10 cellular contexts compared by ENCODE assay signal in genomic region chr19:13053238-13053637, GRCh38. TPM values are rescaled to one million over a fixed set of nuclear protein-coding genes. Genes with fewer than 3 reads are reported as not detected.
DNase-seq lines count a peak whose midpoint lies in the region; ATAC-seq and TF ChIP-seq lines count a peak whose summit lies in the region.
"Had no signal": no experiment of that assay in that cellular context is flagged by ENCODE, and none has a peak within 500 bp of the region (broad histone marks: within the 10 kb centered on the region; RNA-seq: fewer than 3 reads in every experiment).

No MANE protein-coding gene starts in this region.

- H3F3A ChIP-seq in SK-N-SH (replicated peaks; ENCODE audit: insufficient read depth): peaks cover 32% of the 10 kb centered on the region

- H3K9me2 ChIP-seq in SK-N-SH: no peaks in the 10 kb centered on the region

- H3K27ac ChIP-seq in SK-N-SH (ENCODE audit: low read depth in 2 of 2, low read length in 1 of 2): peak overlapping the region; percentile 100
- peak overlapping the region; percentile 95 for H3K27ac ChIP-seq in fibroblast of lung (ENCODE audit: insufficient read depth, low read length)
- peak overlapping the region; percentile 96 for H3K27ac ChIP-seq in osteoblast (ENCODE audit: low read depth, low read length)
- H3K27ac ChIP-seq in uterus: peak overlapping the region; percentile 98 to 100
- H3K27ac ChIP-seq: neutrophil had no signal

- H3K79me2 ChIP-seq in SK-N-SH (ENCODE audit: insufficient read depth) (peaks cover 42% of the 10 kb centered on the region; the same call in 1 of the 2 replicates), fibroblast of lung (ENCODE audit: control insufficient read depth, insufficient read depth, low read length) (peaks cover 71% of the 10 kb centered on the region), osteoblast (ENCODE audit: insufficient read depth, low read length) (peaks cover 88% of the 10 kb centered on the region)

- no peak overlapping the region for H2AFZ ChIP-seq in SK-N-SH (ENCODE audit: low read depth)
- H2AFZ ChIP-seq in fibroblast of lung (ENCODE audit: low read length): no peak overlapping the region
- no peak overlapping the region for H2AFZ ChIP-seq in osteoblast (ENCODE audit: low read length)

- peaks cover 76 to 84% of the 10 kb centered on the region in 2 experiments for H3K4me1 ChIP-seq in SK-N-SH (ENCODE audit: control insufficient read depth in 1 of 2, insufficient read depth in 2 of 2, low read depth in 1 of 2, low read length in 1 of 2)
- peaks cover 68% of the 10 kb centered on the region for H3K4me1 ChIP-seq in fibroblast of lung (ENCODE audit: control insufficient read depth, extremely low read depth, insufficient read depth, low read length)
- H3K4me1 ChIP-seq in osteoblast (ENCODE audit: insufficient read depth, low read length): peaks cover 79% of the 10 kb centered on the region
- H3K4me1 ChIP-seq in uterus: peaks cover 34 to 68% of the 10 kb centered on the region in 2 donors

- H3K36me3 ChIP-seq in SK-N-SH (replicated peaks in 1 of 2; ENCODE audit: control insufficient read depth in 1 of 2, insufficient read depth in 2 of 2, low read length in 1 of 2) (no peaks in the 10 kb centered on the region), fibroblast of lung (ENCODE audit: control insufficient read depth, insufficient read depth, low read length) (peaks cover 2% of the 10 kb centered on the region), osteoblast (ENCODE audit: insufficient read depth, low read length) (peaks cover 7% of the 10 kb centered on the region), uterus (no peaks in the 10 kb centered on the region)
- H3K36me3 ChIP-seq: neutrophil had no signal

- no peaks in the 10 kb centered on the region for H3K9me3 ChIP-seq in SK-N-SH
- no peaks in the 10 kb centered on the region for H3K9me3 ChIP-seq in fibroblast of lung (ENCODE audit: control insufficient read depth, insufficient read depth, low read depth, low read length)
- H3K9me3 ChIP-seq in osteoblast (ENCODE audit: low read depth, low read length): no peaks in the 10 kb centered on the region
- no peaks in the 10 kb centered on the region for H3K9me3 ChIP-seq in uterus
- H3K9me3 ChIP-seq: neutrophil had no signal

- no peak for DNase-seq in SK-N-SH
- peak; percentile 26 to 28 for DNase-seq in fibroblast of lung (ENCODE audit: low read depth in 2 of 2)
- DNase-seq in osteoblast (ENCODE audit: insufficient read length, low spot score, missing footprints): peak; percentile 73
- DNase-seq in uterus: no peak
- DNase-seq: NCI-H1105 had no signal

- H3K4me2 ChIP-seq in SK-N-SH (peak overlapping the region; percentile 88), fibroblast of lung (ENCODE audit: extremely low read depth, insufficient read depth, low read length) (peak overlapping the region; percentile 28), osteoblast (ENCODE audit: insufficient read depth, low read length) (peak overlapping the region; percentile 66)

- no peak for TF ChIP-seq POLR2A in uterus (IDR thresholded peaks at IDR 0.05)

- peak overlapping the region; percentile 93 for H3K9ac ChIP-seq in SK-N-SH
- peak overlapping the region; percentile 38 for H3K9ac ChIP-seq in fibroblast of lung (ENCODE audit: insufficient read depth, low read length)

- no peaks in the 10 kb centered on the region for H3K27me3 ChIP-seq in SK-N-SH (ENCODE audit: insufficient read depth)
- H3K27me3 ChIP-seq in fibroblast of lung (ENCODE audit: control insufficient read depth, insufficient read depth, low read length): no peaks in the 10 kb centered on the region
- no peaks in the 10 kb centered on the region for H3K27me3 ChIP-seq in osteoblast (ENCODE audit: insufficient read depth, low read length)
- H3K27me3 ChIP-seq in uterus: no peaks in the 10 kb centered on the region

- ATAC-seq in SK-N-SH treated with all-trans-retinoic acid at 6 μM for 48 hours (no peak), HG03108 (IDR thresholded peaks at IDR 0.05; ENCODE audit: unreplicated experiment) (no peak), HG03439 (IDR thresholded peaks at IDR 0.05; ENCODE audit: unreplicated experiment) (no peak), GM18873 (IDR thresholded peaks at IDR 0.05; ENCODE audit: low FRiP score, unreplicated experiment) (no peak)

- TF ChIP-seq CTCF in SK-N-SH (IDR thresholded peaks at IDR 0.05): no peak
- TF ChIP-seq CTCF in fibroblast of lung (conservative IDR thresholded peaks at IDR 0.05 in 1 of 2, IDR thresholded peaks at IDR 0.05 in 1 of 2; ENCODE audit: low read depth in 1 of 2, low read length in 2 of 2): no peak
- TF ChIP-seq CTCF in osteoblast (IDR thresholded peaks at IDR 0.05; ENCODE audit: extremely low read depth, low read depth, low read length): no peak
- TF ChIP-seq CTCF in uterus (IDR thresholded peaks at IDR 0.05): no peak

- CTCF ChIA-PET in SK-N-SH (lab: Yijun Ruan, JAX): interaction anchor here (0.8 to 35.2 kb wide), 12 partner anchors 8 to 88 kb away, joined by 3 to 506 read pairs (median 12); partner anchors contain the start of gene DAND5

- TF ChIP-seq RAD21 in SK-N-SH (IDR thresholded peaks at IDR 0.05; ENCODE audit: low read length): no peak

- POLR2A ChIA-PET in SK-N-SH (lab: Yijun Ruan, JAX): interaction anchor here (0.5 to 1.2 kb wide), 4 partner anchors 20 to 262 kb away, joined by 3 read pairs; partner anchors contain the start of genes GCDH and JUNB

- intact Hi-C loops in uterus (cut with DNase I; ENCODE audit: low total_unique reads): no loop called here

- WGBS in SK-N-SH (ENCODE audit: low lambda C conversion rate): 87% methylated on average over 3 of the region's 3 CpGs

- peak overlapping the region in 1 of 2 experiments; percentile 3; a peak in 1 of 4 replicates for H3K4me3 ChIP-seq in SK-N-SH (ENCODE audit: low read depth in 2 of 2, low read length in 1 of 2)
- H3K4me3 ChIP-seq in fibroblast of lung (replicated peaks in 1 of 4; ENCODE audit: control extremely low read depth in 1 of 4, insufficient read depth in 1 of 4, low read depth in 3 of 4, low read length in 4 of 4): peak overlapping the region in 1 of 4 experiments; percentile 14
- H3K4me3 ChIP-seq in osteoblast (ENCODE audit: insufficient read depth, low read length): peak overlapping the region; percentile 22
- H3K4me3 ChIP-seq in uterus: no peak overlapping the region

- H4K20me1 ChIP-seq in SK-N-SH (ENCODE audit: insufficient read depth) (no peaks in the 10 kb centered on the region), fibroblast of lung (ENCODE audit: control insufficient read depth, extremely low read depth, insufficient read depth, low read length) (peaks cover 2% of the 10 kb centered on the region), osteoblast (ENCODE audit: insufficient read depth, low read length) (peaks cover 22% of the 10 kb centered on the region)

- no peak for TF ChIP-seq EP300 in SK-N-SH (IDR thresholded peaks at IDR 0.05; ENCODE audit: borderline replicate concordance in 1 of 2, low read depth in 1 of 2, low read length in 1 of 2)

TF ChIP-seq in SK-N-SH, 30 proteins besides CTCF, POLR2A, EP300 and RAD21 (continues in another document):
- TF ChIP-seq EZH2phosphoT487 (IDR thresholded peaks at IDR 0.05; ENCODE audit: borderline replicate concordance, low read depth): no peak
- TF ChIP-seq FOXJ3 (CRISPR knock-in tag; IDR thresholded peaks at IDR 0.05): no peak
- no peak for TF ChIP-seq USF2 (IDR thresholded peaks at IDR 0.05; ENCODE audit: borderline replicate concordance, low read depth, low read length)

TF ChIP-seq in SK-N-SH treated with all-trans-retinoic acid at 6 μM for 48 hours, 23 proteins besides CTCF, POLR2A, EP300 and RAD21 (continues in another document):
- no peak for TF ChIP-seq ZNF70 (CRISPR knock-in tag; IDR thresholded peaks at IDR 0.05)
- TF ChIP-seq PATZ1 (CRISPR knock-in tag; IDR thresholded peaks at IDR 0.05; ENCODE audit: borderline replicate concordance): no peak
- no peak for TF ChIP-seq ESRRG (CRISPR knock-in tag; IDR thresholded peaks at IDR 0.05)
- TF ChIP-seq BACH2 (CRISPR knock-in tag; IDR thresholded peaks at IDR 0.05; ENCODE audit: borderline replicate concordance): no peak
- TF ChIP-seq ZFP30 (CRISPR knock-in tag; IDR thresholded peaks at IDR 0.05): no peak
- TF ChIP-seq ZNF8 (CRISPR knock-in tag; IDR thresholded peaks at IDR 0.05): no peak
- TF ChIP-seq ZC3H10 (CRISPR knock-in tag; IDR thresholded peaks at IDR 0.05): no peak
- TF ChIP-seq TCF4 (CRISPR knock-in tag; IDR thresholded peaks at IDR 0.05; ENCODE audit: borderline replicate concordance): no peak
- TF ChIP-seq ISL1 (CRISPR knock-in tag; IDR thresholded peaks at IDR 0.05): no peak
- no peak for TF ChIP-seq SNAI2 (CRISPR knock-in tag; IDR thresholded peaks at IDR 0.05)

RNA-seq across cellular contexts. Expression of gene LYL1, which starts 49.4 kb away (rescaled TPM):
- polyA plus RNA-seq in SK-N-SH (2012; rRNA removed) (1.1 and 2.2 TPM in 2 replicates), fibroblast of lung (0.26 and 0.30 TPM in 2 replicates)
- 0.80 and 1.8 TPM in 2 replicates for polyA plus RNA-seq in SK-N-SH (2012; cell fraction: cytosol; rRNA removed)
- polyA plus RNA-seq in SK-N-SH (2012; cell fraction: nucleus; rRNA removed): 3.7 and 4.9 TPM in 2 replicates
- total RNA-seq in fibroblast of lung (under 0.01 and 1.2 TPM in 2 replicates), osteoblast (0.29 and 0.36 TPM in 2 replicates), uterus (10 to 100 TPM in 3 of 4 donors, 1 to 10 TPM in 1; 2.6 to 15.5 (median 11.1) TPM)
- polyA plus RNA-seq in fibroblast of lung (2012): 0.50 and 0.96 TPM in 2 replicates
- 0.22 TPM in 1 of 2 replicates, not detected in the other for polyA minus RNA-seq in fibroblast of lung (ENCODE audit: low replicate concordance)

RNA-seq across cellular contexts. Expression of gene NFIX, which starts 58.0 kb away (rescaled TPM):
- 5.1 and 14.8 TPM in 2 replicates for polyA plus RNA-seq in SK-N-SH (2012; rRNA removed)
- polyA plus RNA-seq in SK-N-SH (2012; cell fraction: cytosol; rRNA removed): 9.1 and 13.3 TPM in 2 replicates
- 14.0 and 14.9 TPM in 2 replicates for polyA plus RNA-seq in SK-N-SH (2012; cell fraction: nucleus; rRNA removed)
- total RNA-seq in fibroblast of lung: 55.2 and 74.8 TPM in 2 replicates
- 35.7 and 75.9 TPM in 2 replicates for polyA plus RNA-seq in fibroblast of lung
- 139 and 196 TPM in 2 replicates for polyA plus RNA-seq in fibroblast of lung (2012)
- polyA minus RNA-seq in fibroblast of lung (ENCODE audit: low replicate concordance): 272 and 385 TPM in 2 replicates
- 114 and 122 TPM in 2 replicates for total RNA-seq in osteoblast
- total RNA-seq in uterus: 100 to 1,000 TPM in 2 of 4 donors, 10 to 100 TPM in 2; 27.4 to 381 (median 78.4) TPM

Comparison
In these comparisons a context has a peak if more than half of its experiments do, and no peak if none do; other contexts are left out.
1. DNase-seq: peak in fibroblast of lung (2 of 2) and osteoblast (single experiment); none in SK-N-SH (single experiment) and uterus (0 of 2).
2. H3K4me2 ChIP-seq: peak in every context shown above with its lines; median percentile 88 in SK-N-SH; 66 in osteoblast; 28 in fibroblast of lung.
3. Peak in every context shown above with its lines, with median percentiles within 50 percentile points of each other: H3K27ac ChIP-seq.